In the genomic region with DNA sequence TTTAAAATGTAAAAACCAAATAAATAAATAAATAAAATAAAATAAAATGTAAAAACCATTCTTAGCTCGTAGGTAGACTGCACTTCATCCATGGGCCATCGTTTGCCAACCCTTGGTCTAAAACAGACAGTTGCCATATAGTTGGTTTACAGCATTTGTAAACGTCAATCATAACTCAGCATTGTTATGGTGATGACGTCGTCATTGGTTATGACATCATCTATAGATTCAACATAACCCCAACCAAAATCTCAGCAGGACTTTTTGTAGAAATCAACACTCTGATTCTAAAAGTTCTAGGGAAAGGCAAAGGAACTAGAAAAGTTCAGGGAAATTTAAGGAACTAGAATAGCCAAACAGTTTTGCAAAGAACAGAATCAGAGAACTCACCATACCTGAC, we compare ENCODE assay signal across 32 cellular contexts.
"Had no signal": no experiment of that assay in that cellular context is flagged by ENCODE, and none has a peak within 500 bp of the region (broad histone marks: within the 10 kb centered on the region; RNA-seq: fewer than 3 reads in every experiment).

No MANE protein-coding gene starts in this region.

- H3K36me3 ChIP-seq: adrenal gland, breast epithelium, cardiac muscle cell, colonic mucosa, esophagus muscularis mucosa, gastrocnemius medialis, heart left ventricle had no signal

- H3K4me3 Mint-ChIP-seq: activated CD4-positive, alpha-beta memory T cell treated with anti-CD3 and anti-CD28 coated beads for 36 hours; activated CD4-positive, alpha-beta T cell treated with anti-CD3 and anti-CD28 coated beads for 36 hours; activated CD4-positive, alpha-beta T cell treated with anti-CD3 and anti-CD28 coated beads, Interleukin-2, amount 10 ng/mL, durations not matched to agents 24 days and 14 days; activated CD8-positive, alpha-beta memory T cell treated with anti-CD3 and anti-CD28 coated beads, Interleukin-2, amount 10 ng/mL, durations not matched to agents 7 days and 5 days; activated CD8-positive, alpha-beta T cell treated with anti-CD3 and anti-CD28 coated beads, Interleukin-2, amount 10 ng/mL, durations not matched to agents 7 days and 5 days; activated naive CD4-positive, alpha-beta T cell treated with anti-CD3 and anti-CD28 coated beads for 36 hours; activated naive CD4-positive, alpha-beta T cell treated with anti-CD3 and anti-CD28 coated beads, Interleukin-2, amount 50 U/mL, for 24 hours; activated naive CD8-positive, alpha-beta T cell treated with anti-CD3 and anti-CD28 coated beads for 36 hours; activated naive CD8-positive, alpha-beta T cell treated with anti-CD3 and anti-CD28 coated beads, Interleukin-2, amount 50 U/mL, for 24 hours; activated T-helper 1 cell treated with anti-CD3 and anti-CD28 coated beads, Interleukin-12 subunit alpha, Interleukin-12 subunit beta, Interleukin-2, Interleukin-4 antibody, amounts not matched to agents 30 ng/mL and 10 ng/mL and 1 ng/mL, durations not matched to agents 14 hours and 24 hours and 36 hours; brain had no signal

- H3K36me3 Mint-ChIP-seq: activated CD8-positive, alpha-beta memory T cell treated with anti-CD3 and anti-CD28 coated beads, Interleukin-2, amount 10 ng/mL, durations not matched to agents 7 days and 5 days; activated naive CD8-positive, alpha-beta T cell treated with anti-CD3 and anti-CD28 coated beads for 36 hours; brain had no signal

- H3K27me3 ChIP-seq: adrenal gland, breast epithelium, cardiac muscle cell, colonic mucosa, esophagus muscularis mucosa, gastrocnemius medialis, heart left ventricle had no signal

- DNase-seq: activated CD4-positive, alpha-beta memory T cell treated with anti-CD3 and anti-CD28 coated beads for 36 hours; activated CD4-positive, alpha-beta T cell treated with anti-CD3 and anti-CD28 coated beads for 36 hours; activated CD4-positive, alpha-beta T cell treated with anti-CD3 and anti-CD28 coated beads, Interleukin-2, amount 10 ng/mL, durations not matched to agents 24 days and 14 days; activated CD4-positive, CD25-positive, alpha-beta regulatory T cell; activated CD4-positive, CD25-positive, alpha-beta regulatory T cell treated with anti-CD3 and anti-CD28 coated beads, Interleukin-2, amount 50 U/mL, for 72 hours; activated CD8-positive, alpha-beta memory T cell treated with anti-CD3 and anti-CD28 coated beads, Interleukin-2, amount 10 ng/mL, durations not matched to agents 7 days and 5 days; activated CD8-positive, alpha-beta memory T cell treated with anti-CD3 and anti-CD28 coated beads, Interleukin-2, amount 50 U/mL, for 4 hours; activated CD8-positive, alpha-beta T cell treated with anti-CD3 and anti-CD28 coated beads, Interleukin-2, amount 10 ng/mL, durations not matched to agents 7 days and 5 days; activated naive CD4-positive, alpha-beta T cell treated with anti-CD3 and anti-CD28 coated beads for 36 hours; activated naive CD8-positive, alpha-beta T cell treated with anti-CD3 and anti-CD28 coated beads for 36 hours; activated naive CD8-positive, alpha-beta T cell treated with anti-CD3 and anti-CD28 coated beads, Interleukin-2, amount 50 U/mL, for 24 hours; activated T-cell treated with anti-CD3 and anti-CD28 coated beads, Interleukin-2, amount 50 U/mL, for 1 hour; activated T-cell treated with anti-CD3 and anti-CD28 coated beads, Interleukin-2, amount 50 U/mL, for 48 hours; amygdala; central memory CD4-positive, alpha-beta T cell; cerebellar nuclear complex; colonic mucosa; effector CD8-positive, alpha-beta T cell; erythroblast; foreskin keratinocyte; gastrocnemius medialis; glutamatergic neuron; heart left ventricle; T-helper 2 cell had no signal

- H3K27ac Mint-ChIP-seq: activated CD4-positive, alpha-beta memory T cell treated with anti-CD3 and anti-CD28 coated beads for 36 hours; activated CD4-positive, alpha-beta T cell treated with anti-CD3 and anti-CD28 coated beads for 36 hours; activated CD4-positive, alpha-beta T cell treated with anti-CD3 and anti-CD28 coated beads, Interleukin-2, amount 10 ng/mL, durations not matched to agents 24 days and 14 days; activated CD8-positive, alpha-beta memory T cell treated with anti-CD3 and anti-CD28 coated beads, Interleukin-2, amount 10 ng/mL, durations not matched to agents 7 days and 5 days; activated CD8-positive, alpha-beta T cell treated with anti-CD3 and anti-CD28 coated beads, Interleukin-2, amount 10 ng/mL, durations not matched to agents 7 days and 5 days; activated naive CD4-positive, alpha-beta T cell treated with anti-CD3 and anti-CD28 coated beads for 36 hours; activated naive CD4-positive, alpha-beta T cell treated with anti-CD3 and anti-CD28 coated beads, Interleukin-2, amount 50 U/mL, for 24 hours; activated naive CD8-positive, alpha-beta T cell treated with anti-CD3 and anti-CD28 coated beads for 36 hours; activated naive CD8-positive, alpha-beta T cell treated with anti-CD3 and anti-CD28 coated beads, Interleukin-2, amount 50 U/mL, for 24 hours; activated T-helper 1 cell treated with anti-CD3 and anti-CD28 coated beads, Interleukin-12 subunit alpha, Interleukin-12 subunit beta, Interleukin-2, Interleukin-4 antibody, amounts not matched to agents 30 ng/mL and 10 ng/mL and 1 ng/mL, durations not matched to agents 14 hours and 24 hours and 36 hours; activated T-helper 2 cell treated with anti-CD3 and anti-CD28 coated beads, Interferon-gamma antibody, Interleukin-2, Interleukin-4, amounts not matched to agents 10 μg/mL and 5 μg/mL and 100 μg/mL, durations not matched to agents 14 hours and 24 hours and 36 hours; brain had no signal

- H3K4me1 ChIP-seq: breast epithelium, colonic mucosa, foreskin keratinocyte had no signal

- H3K27me3 Mint-ChIP-seq: activated CD4-positive, alpha-beta memory T cell treated with anti-CD3 and anti-CD28 coated beads for 36 hours; activated CD4-positive, alpha-beta T cell treated with anti-CD3 and anti-CD28 coated beads for 36 hours; activated naive CD4-positive, alpha-beta T cell treated with anti-CD3 and anti-CD28 coated beads, Interleukin-2, amount 50 U/mL, for 24 hours; activated naive CD8-positive, alpha-beta T cell treated with anti-CD3 and anti-CD28 coated beads, Interleukin-2, amount 50 U/mL, for 24 hours had no signal

- H3K4me1 Mint-ChIP-seq: activated CD8-positive, alpha-beta memory T cell treated with anti-CD3 and anti-CD28 coated beads, Interleukin-2, amount 10 ng/mL, durations not matched to agents 7 days and 5 days had no signal

- H3K4me3 ChIP-seq: adrenal gland, breast epithelium, cardiac muscle cell, colonic mucosa, esophagus muscularis mucosa, gastrocnemius medialis, heart left ventricle had no signal

- H3K27ac ChIP-seq: adrenal gland, breast epithelium, cardiac muscle cell, colonic mucosa, esophagus muscularis mucosa, foreskin keratinocyte, gastrocnemius medialis, heart left ventricle had no signal

- H3K9me3 Mint-ChIP-seq: activated CD4-positive, alpha-beta T cell treated with anti-CD3 and anti-CD28 coated beads, Interleukin-2, amount 10 ng/mL, durations not matched to agents 24 days and 14 days; activated naive CD4-positive, alpha-beta T cell treated with anti-CD3 and anti-CD28 coated beads, Interleukin-2, amount 50 U/mL, for 24 hours had no signal

- H3K9me3 ChIP-seq: adrenal gland, colonic mucosa had no signal
